12 cellular contexts compared by ENCODE assay signal in the genomic region with DNA sequence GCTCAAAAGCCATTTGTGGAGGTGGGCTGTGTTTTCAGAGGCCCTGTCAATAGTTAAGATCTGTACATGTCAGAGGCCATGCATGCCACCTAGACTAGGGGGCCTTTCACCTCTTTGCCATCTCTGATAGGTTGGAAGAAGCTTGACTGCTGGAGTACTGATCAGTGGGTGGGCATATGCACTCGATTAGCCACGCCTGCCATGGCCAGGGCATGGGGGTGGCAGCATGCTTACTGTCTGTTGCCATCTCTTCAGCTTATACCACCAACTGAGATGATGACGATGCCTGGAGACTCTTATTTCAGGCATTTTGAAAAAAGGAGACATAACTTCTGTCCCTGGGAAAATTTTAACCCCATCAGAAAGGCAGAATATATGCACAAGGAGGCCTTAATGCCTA.
A peak's percentile ranks its signal among the peaks of the same experiment; 100 is the strongest.
DNase-seq lines count a peak whose midpoint lies in the region; ATAC-seq and TF ChIP-seq lines count a peak whose summit lies in the region.
"Had no signal": no experiment of that assay in that cellular context is flagged by ENCODE, and none has a peak within 500 bp of the region (broad histone marks: within the 10 kb centered on the region; RNA-seq: fewer than 3 reads in every experiment).

No MANE protein-coding gene starts in this region.

- POLR2A ChIA-PET in PC-3 (lab: Charles Lee; ENCODE audit: unreplicated experiment): no interaction called here

- H3K23ac ChIP-seq in H9 (ENCODE audit: insufficient read length, low read depth, low read length): no peak overlapping the region

- dilution Hi-C loops in mammary epithelial cell (cut with HindIII; ENCODE audit: low sequenced_read_pairs): loop anchor here (5.0 kb wide), 1 partner anchor 85 kb away; no protein-coding TSS in a partner anchor

- no peak overlapping the region for H4K91ac ChIP-seq in H9 (ENCODE audit: insufficient read length, low read depth, low read length)

- no peak overlapping the region for H3K18ac ChIP-seq in H9 (ENCODE audit: insufficient read length, low read depth, low read length)

- H3K79me2 ChIP-seq in H9 (ENCODE audit: insufficient read depth, low read length): no peaks in the 10 kb centered on the region
- peaks cover 5% of the 10 kb centered on the region for H3K79me2 ChIP-seq in mammary epithelial cell (ENCODE audit: insufficient read depth, low read length)
- H3K79me2 ChIP-seq in PC-3 (ENCODE audit: low read length): no peaks in the 10 kb centered on the region

- H3K56ac ChIP-seq in H9 (ENCODE audit: insufficient read length, low read depth, low read length): no peak overlapping the region

- peaks cover 5% of the 10 kb centered on the region for H3K36me3 ChIP-seq in CD4-positive, CD25-positive, alpha-beta regulatory T cell (ENCODE audit: control insufficient read depth, insufficient read depth, low read length)
- no peaks in the 10 kb centered on the region for H3K36me3 ChIP-seq in mammary epithelial cell (ENCODE audit: insufficient read depth, low read length)
- H3K36me3 ChIP-seq in PC-3 (ENCODE audit: low read depth, low read length): no peaks in the 10 kb centered on the region

- H4K8ac ChIP-seq in H9 (replicated peaks; ENCODE audit: insufficient read length, low read depth, low read length): no peak overlapping the region

- peaks cover 27% of the 10 kb centered on the region for H3K36me3 Mint-ChIP-seq in CD4-positive, CD25-positive, alpha-beta regulatory T cell
- H3K36me3 Mint-ChIP-seq in H9 (ENCODE audit: insufficient read depth in 1 of 3, low read depth in 3 of 3) (peaks cover 0 to 14% (median 3%) of the 10 kb centered on the region in 3 experiments; a peak in 6 of 7 replicates), neural crest cell (ENCODE audit: low read depth) (peaks cover 4% of the 10 kb centered on the region)

- H2AFZ ChIP-seq in H9 (ENCODE audit: low read length): no peak overlapping the region
- no peak overlapping the region for H2AFZ ChIP-seq in mammary epithelial cell (ENCODE audit: low read depth, low read length)
- H2AFZ ChIP-seq in PC-3 (ENCODE audit: low read length): no peak overlapping the region

- intact Hi-C loops in mammary epithelial cell (cut with micrococcal nuclease) (no loop called here), PC-3 (cut with micrococcal nuclease) (no loop called here)

- no peak overlapping the region for H2BK20ac ChIP-seq in H9 (ENCODE audit: low read depth, low read length, poor library complexity, severe bottlenecking)

- no peaks in the 10 kb centered on the region for H3K9me3 ChIP-seq in CD4-positive, CD25-positive, alpha-beta regulatory T cell (ENCODE audit: control insufficient read depth in 2 of 2, low read length in 2 of 2)
- H3K9me3 ChIP-seq in H9 (ENCODE audit: control insufficient read depth, low read depth, low read length) (no peaks in the 10 kb centered on the region), mammary epithelial cell (replicated peaks; ENCODE audit: insufficient read depth, low read length) (no peaks in the 10 kb centered on the region), PC-3 (ENCODE audit: low read length) (no peaks in the 10 kb centered on the region)

- no peak overlapping the region for H3K4me3 ChIP-seq in CD4-positive, CD25-positive, alpha-beta regulatory T cell (ENCODE audit: low read depth, low read length)
- H3K4me3 ChIP-seq in mammary epithelial cell (replicated peaks in 1 of 3; ENCODE audit: insufficient read depth in 1 of 3, low read depth in 2 of 3, low read length in 3 of 3) (no peak overlapping the region), PC-3 (ENCODE audit: low read length) (no peak overlapping the region)
- H3K4me3 ChIP-seq: GM12878 had no signal

- no peak overlapping the region for H3K9ac ChIP-seq in H9 (ENCODE audit: extremely low read depth, insufficient read length, low read length)
- no peak overlapping the region for H3K9ac ChIP-seq in mammary epithelial cell (ENCODE audit: insufficient read depth, low read length)
- no peak overlapping the region for H3K9ac ChIP-seq in PC-3 (ENCODE audit: low read length)

- ATAC-seq in CD4-positive, CD25-positive, alpha-beta regulatory T cell (ENCODE audit: low read depth in 2 of 2): no peak
- no peak for ATAC-seq in PC-3
- ATAC-seq: GM12878, HepG2 had no signal

- CTCF ChIA-PET in mammary epithelial cell (lab: Charles Lee; ENCODE audit: low non-redundant PET) (no interaction called here), PC-3 (lab: Charles Lee) (no interaction called here)

- H3K79me1 ChIP-seq in H9 (ENCODE audit: insufficient read depth, low read depth, low read length, poor library complexity, severe bottlenecking): peaks cover 2% of the 10 kb centered on the region

- H3K9me2 ChIP-seq in PC-3 (replicated peaks; ENCODE audit: low read length): no peaks in the 10 kb centered on the region

- H2AK5ac ChIP-seq in H9 (ENCODE audit: insufficient read length, low read length): no peak overlapping the region

- in situ Hi-C loops in mammary epithelial cell (cut with MboI; ENCODE audit: low sequenced_read_pairs in 2 of 2): no loop called here

- H3K27ac Mint-ChIP-seq in CD4-positive, CD25-positive, alpha-beta regulatory T cell: peak overlapping the region in 2 of 3 donors; percentile 48 to 75
- peak overlapping the region in 2 of 3 experiments; percentile 40 to 54; a peak in 2 of 7 replicates for H3K27ac Mint-ChIP-seq in H9
- H3K27ac Mint-ChIP-seq in neural crest cell (ENCODE audit: unreplicated experiment): peak overlapping the region; percentile 52
- H3K27ac Mint-ChIP-seq: CD14-positive monocyte had no signal

- H3K4me1 ChIP-seq in CD4-positive, CD25-positive, alpha-beta regulatory T cell (ENCODE audit: control insufficient read depth, insufficient read depth, low read length, poor library complexity, severe bottlenecking): no peaks in the 10 kb centered on the region
- H3K4me1 ChIP-seq in H9 (ENCODE audit: insufficient read depth, low read length) (peaks cover 17% of the 10 kb centered on the region), mammary epithelial cell (ENCODE audit: insufficient read depth, low read length) (no peaks in the 10 kb centered on the region), PC-3 (ENCODE audit: insufficient read depth, low read length) (no peaks in the 10 kb centered on the region)

- no peak for DNase-seq in CD4-positive, CD25-positive, alpha-beta regulatory T cell
- no peak for DNase-seq in H9
- peak; percentile 45 for DNase-seq in NCI-H2227 treated with DMSO at 0.1 percent for 48 hours (lab: John Stamatoyannopoulos, UW)
- DNase-seq in neural crest cell (ENCODE audit: low read depth, low spot score): no peak
- DNase-seq in mammary epithelial cell: no peak
- no peak for DNase-seq in NCI-H128 (lab: John Stamatoyannopoulos, UW; ENCODE audit: unreplicated experiment)
- no peak for DNase-seq in PC-3
- DNase-seq: CD8-positive, alpha-beta memory T cell; DMS53 had no signal

- H3K27me3 Mint-ChIP-seq in CD4-positive, CD25-positive, alpha-beta regulatory T cell: no peaks in the 10 kb centered on the region
- H3K27me3 Mint-ChIP-seq in H9 (ENCODE audit: low read depth) (no peaks in the 10 kb centered on the region), neural crest cell (ENCODE audit: low read depth) (no peaks in the 10 kb centered on the region)
- H3K27me3 Mint-ChIP-seq: CD8-positive, alpha-beta memory T cell had no signal

- H4K5ac ChIP-seq in H9 (ENCODE audit: insufficient read length, low read depth, low read length): no peak overlapping the region

- H2BK5ac ChIP-seq in H9 (ENCODE audit: insufficient read length, low read length): no peak overlapping the region

- H3K27me3 ChIP-seq in CD4-positive, CD25-positive, alpha-beta regulatory T cell (ENCODE audit: control insufficient read depth, insufficient read depth, low read length): no peaks in the 10 kb centered on the region
- H3K27me3 ChIP-seq in H9 (ENCODE audit: insufficient read depth, low read length): no peaks in the 10 kb centered on the region
- no peaks in the 10 kb centered on the region for H3K27me3 ChIP-seq in mammary epithelial cell (ENCODE audit: insufficient read depth, low read length)
- H3K27me3 ChIP-seq in PC-3 (ENCODE audit: low read length): no peaks in the 10 kb centered on the region

- peaks cover 0 to 42% (median 14%) of the 10 kb centered on the region in 4 donors for H3K4me1 Mint-ChIP-seq in CD4-positive, CD25-positive, alpha-beta regulatory T cell
- H3K4me1 Mint-ChIP-seq in H9: peaks cover 73 to 81% of the 10 kb centered on the region in 2 experiments
- H3K4me1 Mint-ChIP-seq in neural crest cell: peaks cover 68% of the 10 kb centered on the region

- no CpG with 5 or more reads among the region's 3 CpGs for WGBS in H9 (ENCODE audit: extremely low coverage, insufficient read length, low lambda C conversion rate)
- 96% methylated on average over 3 of the region's 3 CpGs for WGBS in mammary epithelial cell (ENCODE audit: low coverage, missing lambda C conversion rate)

- BruUV-seq in mammary epithelial cell (replicated peaks; lab: Mats Ljungman, UMichigan): no TSS peak
- no TSS peak for BruUV-seq in PC-3 (replicated peaks; lab: Mats Ljungman, UMichigan)

- H3F3A ChIP-seq in PC-3 (ENCODE audit: low read length, unreplicated experiment): no peaks in the 10 kb centered on the region

- H3K4ac ChIP-seq in H9 (ENCODE audit: low read depth, low read length): no peak overlapping the region

- H4K20me1 ChIP-seq in H9 (ENCODE audit: control insufficient read depth, insufficient read depth, insufficient read length) (no peaks in the 10 kb centered on the region), mammary epithelial cell (ENCODE audit: insufficient read depth, low read length) (no peaks in the 10 kb centered on the region), PC-3 (ENCODE audit: low read length) (no peaks in the 10 kb centered on the region)

- H3K9me3 Mint-ChIP-seq in CD4-positive, CD25-positive, alpha-beta regulatory T cell: no peaks in the 10 kb centered on the region
- H3K9me3 Mint-ChIP-seq in H9 (no peaks in the 10 kb centered on the region), neural crest cell (no peaks in the 10 kb centered on the region)
- H3K9me3 Mint-ChIP-seq: CD14-positive monocyte; CD8-positive, alpha-beta memory T cell had no signal

- no peak overlapping the region for H2BK15ac ChIP-seq in H9 (ENCODE audit: low read depth, low read length)

- no peak overlapping the region for H3K4me3 Mint-ChIP-seq in CD4-positive, CD25-positive, alpha-beta regulatory T cell
- no peak overlapping the region for H3K4me3 Mint-ChIP-seq in H9
- H3K4me3 Mint-ChIP-seq in neural crest cell: no peak overlapping the region
- H3K4me3 Mint-ChIP-seq: CD14-positive monocyte; CD8-positive, alpha-beta memory T cell had no signal

- H3T11ph ChIP-seq in H9 (ENCODE audit: low read length): no peak overlapping the region

- H3K14ac ChIP-seq in H9 (ENCODE audit: insufficient read depth, low read length): no peak overlapping the region; the same call in 1 of the 2 replicates

- H3K27ac ChIP-seq in CD4-positive, CD25-positive, alpha-beta regulatory T cell (ENCODE audit: insufficient read depth, low read length, poor library complexity, severe bottlenecking): no peak overlapping the region
- no peak overlapping the region for H3K27ac ChIP-seq in H9 (ENCODE audit: insufficient read length, low read depth, low read length)
- H3K27ac ChIP-seq in mammary epithelial cell (ENCODE audit: insufficient read depth, low read depth, low read length): no peak overlapping the region
- H3K27ac ChIP-seq in PC-3 (ENCODE audit: low read length): no peak overlapping the region

- H3K23me2 ChIP-seq in H9 (ENCODE audit: insufficient read length, low read depth, low read length, poor library complexity, severe bottlenecking): peaks cover 3% of the 10 kb centered on the region

- no peak overlapping the region for H2BK120ac ChIP-seq in H9 (ENCODE audit: low read depth, low read length, poor library complexity, severe bottlenecking)

- no peak overlapping the region for H3K4me2 ChIP-seq in H9 (ENCODE audit: insufficient read depth, insufficient read length, low read length)
- H3K4me2 ChIP-seq in mammary epithelial cell (ENCODE audit: insufficient read depth, low read depth, low read length): no peak overlapping the region
- no peak overlapping the region for H3K4me2 ChIP-seq in PC-3 (ENCODE audit: low read length)

- no peak for TF ChIP-seq CTCF in H9 (conservative IDR thresholded peaks at IDR 0.05)
- no peak for TF ChIP-seq CTCF in neural crest cell (conservative IDR thresholded peaks at IDR 0.05)
- no peak for TF ChIP-seq CTCF in mammary epithelial cell (conservative IDR thresholded peaks at IDR 0.05 in 1 of 2, IDR thresholded peaks at IDR 0.05 in 1 of 2; ENCODE audit: extremely low read depth in 1 of 2, insufficient read depth in 1 of 2, low read depth in 1 of 2, low read length in 2 of 2)
- TF ChIP-seq CTCF in PC-3 (conservative IDR thresholded peaks at IDR 0.05; ENCODE audit: low read depth, low read length): no peak

- no peak overlapping the region for H2BK12ac ChIP-seq in H9 (ENCODE audit: insufficient read length, low read depth, low read length)
